In genomic region chr14:91333640-91334039, GRCh38 we compare ENCODE assay signal across 12 cellular contexts.
DNase-seq lines count a peak whose midpoint lies in the region; ATAC-seq and TF ChIP-seq lines count a peak whose summit lies in the region.
"Had no signal": no experiment of that assay in that cellular context is flagged by ENCODE, and none has a peak within 500 bp of the region (broad histone marks: within the 10 kb centered on the region; RNA-seq: fewer than 3 reads in every experiment).

No MANE protein-coding gene starts in this region.

- ATAC-seq in GM19328 (IDR thresholded peaks at IDR 0.05; ENCODE audit: unreplicated experiment) = peak; percentile 54
- ATAC-seq in HG02870 (IDR thresholded peaks at IDR 0.05; ENCODE audit: unreplicated experiment) = peak; percentile 79
- no peak for ATAC-seq in activated T-helper 17 cell treated with anti-CD3 and anti-CD28 coated beads, Interleukin-2, amount 50 U/mL, for 72 hours (replicated peaks)
- ATAC-seq: esophagus mucosa had no signal

- peaks cover 88% of the 10 kb centered on the region for H3K36me3 Mint-ChIP-seq in activated T-helper 17 cell treated with anti-CD3 and anti-CD28 coated beads, Interleukin-2, amount 50 U/mL, for 72 hours (ENCODE audit: low read depth)

- peak overlapping the region; percentile 93 for H3K27ac Mint-ChIP-seq in activated T-helper 17 cell treated with anti-CD3 and anti-CD28 coated beads, Interleukin-2, amount 50 U/mL, for 72 hours
- H3K27ac Mint-ChIP-seq: H9 had no signal

- no peaks in the 10 kb centered on the region for H3K27me3 Mint-ChIP-seq in activated T-helper 17 cell treated with anti-CD3 and anti-CD28 coated beads, Interleukin-2, amount 50 U/mL, for 72 hours

- in situ Hi-C loops in GM13977 (cut with MboI; ENCODE audit: low pct_unique_long_range_greater_than_20kb, low sequenced_read_pairs, unreplicated experiment) = no loop called here

- no peak overlapping the region for H3K4me3 Mint-ChIP-seq in activated T-helper 17 cell treated with anti-CD3 and anti-CD28 coated beads, Interleukin-2, amount 50 U/mL, for 72 hours
- H3K4me3 Mint-ChIP-seq: H9 had no signal

- peaks cover 38% of the 10 kb centered on the region for H3K4me1 Mint-ChIP-seq in activated T-helper 17 cell treated with anti-CD3 and anti-CD28 coated beads, Interleukin-2, amount 50 U/mL, for 72 hours

- H3K9me3 Mint-ChIP-seq in activated T-helper 17 cell treated with anti-CD3 and anti-CD28 coated beads, Interleukin-2, amount 50 U/mL, for 72 hours = no peaks in the 10 kb centered on the region
- H3K9me3 Mint-ChIP-seq: H9 had no signal

- DNase-seq in GM13977 (ENCODE audit: low spot score) = peak; percentile 75
- DNase-seq in activated effector memory CD4-positive, alpha-beta T cell treated with Interleukin-2 at 50 U/mL for 16 hours = no peak
- DNase-seq in NCI-H1092 (lab: John Stamatoyannopoulos, UW) = no peak
- no peak for DNase-seq in activated CD8-positive, alpha-beta memory T cell treated with anti-CD3 and anti-CD28 coated beads, Interleukin-2, amount 50 U/mL, for 48 hours
- no peak for DNase-seq in RKO (ENCODE audit: low spot score)
- DNase-seq: H9, NCI-H1105, NCI-H69 had no signal

- TF ChIP-seq CTCF in GM13977 (IDR thresholded peaks at IDR 0.05; ENCODE audit: extremely low read depth, insufficient read depth, missing control alignments) = no peak
